Comparison of ENCODE assay signal across 18 cellular contexts in the genomic region with DNA sequence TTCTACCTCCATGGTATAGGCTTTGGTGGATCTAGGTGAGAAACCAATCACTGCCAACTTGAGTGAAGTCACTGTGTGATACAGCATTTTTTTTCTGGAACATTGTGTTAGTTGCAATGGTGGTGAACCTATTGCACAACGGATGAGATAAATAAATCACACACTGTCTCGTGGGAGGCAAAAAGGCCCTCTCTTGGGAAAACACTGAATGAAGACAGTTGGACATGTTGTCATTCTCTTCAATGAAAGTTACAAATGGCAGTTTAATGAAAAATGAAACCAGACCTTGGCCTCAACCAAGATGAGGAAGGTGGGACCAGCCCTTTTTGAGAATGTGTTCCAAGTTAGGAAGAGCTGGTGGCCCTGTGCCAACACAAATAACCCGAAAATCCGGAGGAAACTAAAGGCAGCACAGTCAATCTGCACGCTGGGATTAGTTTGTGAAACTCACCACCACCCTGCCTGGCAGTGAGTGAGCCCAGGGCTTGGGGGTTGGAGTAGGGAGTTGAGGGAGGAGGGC. TPM values are rescaled to one million over a fixed set of nuclear protein-coding genes. Genes with fewer than 3 reads are reported as not detected.
DNase-seq lines count a peak whose midpoint lies in the region; ATAC-seq, FAIRE-seq and TF ChIP-seq lines count a peak whose summit lies in the region.
"Had no signal": no experiment of that assay in that cellular context is flagged by ENCODE, and none has a peak within 500 bp of the region (broad histone marks: within the 10 kb centered on the region; RNA-seq: fewer than 3 reads in every experiment).

No MANE protein-coding gene starts in this region.

- H3K27ac ChIP-seq in GM12878 (ENCODE audit: control insufficient read depth, insufficient read depth) = no peak overlapping the region
- H3K27ac ChIP-seq: upper lobe of right lung had no signal

- SMC1A ChIA-PET in GM12878 (lab: Charles Lee; ENCODE audit: uncharacterized antibody, unreplicated experiment) = no interaction called here

- in situ Hi-C loops in GM12878 (cut with MboI) = no loop called here

- H3K9ac ChIP-seq in GM12878 (ENCODE audit: control insufficient read depth, insufficient read depth, low read length) = no peak overlapping the region

- no peak for DNase-seq in Right ventricle myocardium inferior (ENCODE audit: missing footprints)
- DNase-seq in cardiac septum (ENCODE audit: low spot score) = no peak
- DNase-seq in GM12878 (ENCODE audit: low read depth, low spot score) = no peak
- peak; percentile 48 for DNase-seq in left cardiac atrium
- DNase-seq in cerebellum (ENCODE audit: low spot score) = no peak
- DNase-seq in stimulated activated naive CD8-positive, alpha-beta T cell treated with anti-CD3 and anti-CD28 coated beads, Interleukin-15, Interleukin-2, amounts not matched to agents 100 U/mL and 50 U/mL, for 24 hours = no peak
- DNase-seq in NCI-H1694 (lab: John Stamatoyannopoulos, UW) = no peak
- DNase-seq: activated CD4-positive, CD25-positive, alpha-beta regulatory T cell; activated CD8-positive, alpha-beta memory T cell treated with anti-CD3 and anti-CD28 coated beads, Interleukin-2, amount 50 U/mL, for 4 hours; activated naive CD4-positive, alpha-beta T cell treated with anti-CD3 and anti-CD28 coated beads, Interleukin-2, amount 50 U/mL, for 16 hours; NCI-H510A treated with DMSO at 0.1 percent for 48 hours; stimulated activated CD4-positive, alpha-beta T cell treated with anti-CD3 and anti-CD28 coated beads, Interleukin-4, amount 100 ng/mL, for 24 hours; upper lobe of right lung had no signal

- no TSS peak for BruUV-seq in GM12878 (replicated peaks; lab: Mats Ljungman, UMichigan)

- no peaks in the 10 kb centered on the region for H4K20me1 ChIP-seq in GM12878 (ENCODE audit: control insufficient read depth, insufficient read depth)

- TF ChIP-seq POLR2A in GM12878 (IDR thresholded peaks at IDR 0.05; ENCODE audit: low read depth, low read length) = no peak

- peak; percentile 63 for ATAC-seq in Right ventricle myocardium inferior
- 0 out of 3 replicates have a peak, but pooled peaks have one; percentile 19 for ATAC-seq in GM12878
- ATAC-seq in left cardiac atrium = peak; percentile 34 to 78
- ATAC-seq in GM21737 (IDR thresholded peaks at IDR 0.05; ENCODE audit: unreplicated experiment) = no peak
- no peak for ATAC-seq in stimulated activated naive CD8-positive, alpha-beta T cell treated with anti-CD3 and anti-CD28 coated beads, Interleukin-15, Interleukin-2, amounts not matched to agents 100 U/mL and 50 U/mL, for 24 hours
- ATAC-seq: esophagus mucosa, upper lobe of right lung had no signal

- no peak for TF ChIP-seq CTCF in GM12878 (IDR thresholded peaks at IDR 0.05 in 2 of 3, conservative IDR thresholded peaks at IDR 0.05 in 1 of 3; ENCODE audit: control insufficient read depth in 2 of 3, extremely low read depth in 1 of 3, insufficient read depth in 1 of 3, low read depth in 3 of 3, low read length in 3 of 3)

- H3K4me3 ChIP-seq in GM12878 = no peak overlapping the region
- H3K4me3 ChIP-seq: lung, upper lobe of right lung had no signal

- WGBS in GM12878 (ENCODE audit: insufficient coverage, insufficient replicate concordance, low lambda C conversion rate, missing lambda C conversion rate) = 3% methylated on average over 5 of the region's 5 CpGs

- H3K9me3 ChIP-seq in GM12878 (replicated peaks; ENCODE audit: control insufficient read depth, insufficient read depth, low read length) = no peaks in the 10 kb centered on the region; the same call in 2 of the 3 replicates
- H3K9me3 ChIP-seq: upper lobe of right lung had no signal

- CTCF ChIA-PET in GM12878 (lab: Yijun Ruan, JAX) = no interaction called here

- H3K4me2 ChIP-seq in GM12878 (ENCODE audit: control insufficient read depth, insufficient read depth) = no peak overlapping the region

- FAIRE-seq in GM12878 (lab: Jason Lieb, UNC) = no peak
- FAIRE-seq: D721Med had no signal

- TF ChIP-seq RAD21 in GM12878 (IDR thresholded peaks at IDR 0.05; ENCODE audit: insufficient read depth, low read depth, low read length) = no peak

- RAD21 ChIA-PET in GM12878 (lab: Charles Lee; ENCODE audit: unreplicated experiment) = no interaction called here

- POLR2A ChIA-PET in GM12878 (lab: Charles Lee) = no interaction called here

- no peaks in the 10 kb centered on the region; a peak in 1 of 4 replicates for H3K27me3 ChIP-seq in GM12878 (replicated peaks in 1 of 2; ENCODE audit: control insufficient read depth in 2 of 2, insufficient read depth in 2 of 2, low read length in 1 of 2)
- H3K27me3 ChIP-seq: upper lobe of right lung had no signal

- H3K4me1 ChIP-seq in GM12878 (ENCODE audit: control insufficient read depth, insufficient read depth, low read length) = no peaks in the 10 kb centered on the region
- H3K4me1 ChIP-seq: upper lobe of right lung had no signal

- no peak overlapping the region for H2AFZ ChIP-seq in GM12878 (ENCODE audit: control insufficient read depth, low read depth, low read length)

- no peaks in the 10 kb centered on the region for H3K79me2 ChIP-seq in GM12878 (ENCODE audit: control insufficient read depth, insufficient read depth, low read length)

- no peaks in the 10 kb centered on the region for H3K36me3 ChIP-seq in GM12878 (ENCODE audit: control insufficient read depth in 2 of 2, insufficient read depth in 2 of 2, low read length in 1 of 2)
- H3K36me3 ChIP-seq: upper lobe of right lung had no signal

- no peak for TF ChIP-seq EP300 in GM12878 (IDR thresholded peaks at IDR 0.05; ENCODE audit: borderline replicate concordance in 1 of 2, control insufficient read depth in 1 of 2, low read depth in 2 of 2, low read length in 2 of 2)

- intact Hi-C loops in Right ventricle myocardium inferior (cut with DNase I) (no loop called here), cardiac septum (cut with DNase I) (no loop called here), GM12878 (cut with micrococcal nuclease; ENCODE audit: unreplicated experiment) (no loop called here), left cardiac atrium (cut with DNase I) (no loop called here)

TF ChIP-seq in GM12878, 131 proteins besides CTCF, POLR2A, EP300 and RAD21 (continues in another document):
- no peak for TF ChIP-seq ATF7 (IDR thresholded peaks at IDR 0.05; ENCODE audit: low read depth)
- TF ChIP-seq, protein P1, sequence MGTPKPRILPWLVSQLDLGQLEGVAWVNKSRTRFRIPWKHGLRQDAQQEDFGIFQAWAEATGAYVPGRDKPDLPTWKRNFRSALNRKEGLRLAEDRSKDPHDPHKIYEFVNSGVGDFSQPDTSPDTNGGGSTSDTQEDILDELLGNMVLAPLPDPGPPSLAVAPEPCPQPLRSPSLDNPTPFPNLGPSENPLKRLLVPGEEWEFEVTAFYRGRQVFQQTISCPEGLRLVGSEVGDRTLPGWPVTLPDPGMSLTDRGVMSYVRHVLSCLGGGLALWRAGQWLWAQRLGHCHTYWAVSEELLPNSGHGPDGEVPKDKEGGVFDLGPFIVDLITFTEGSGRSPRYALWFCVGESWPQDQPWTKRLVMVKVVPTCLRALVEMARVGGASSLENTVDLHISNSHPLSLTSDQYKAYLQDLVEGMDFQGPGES (IDR thresholded peaks at IDR 0.05) = no peak
- no peak for TF ChIP-seq HDGF (IDR thresholded peaks at IDR 0.05)
- TF ChIP-seq, protein P2, sequence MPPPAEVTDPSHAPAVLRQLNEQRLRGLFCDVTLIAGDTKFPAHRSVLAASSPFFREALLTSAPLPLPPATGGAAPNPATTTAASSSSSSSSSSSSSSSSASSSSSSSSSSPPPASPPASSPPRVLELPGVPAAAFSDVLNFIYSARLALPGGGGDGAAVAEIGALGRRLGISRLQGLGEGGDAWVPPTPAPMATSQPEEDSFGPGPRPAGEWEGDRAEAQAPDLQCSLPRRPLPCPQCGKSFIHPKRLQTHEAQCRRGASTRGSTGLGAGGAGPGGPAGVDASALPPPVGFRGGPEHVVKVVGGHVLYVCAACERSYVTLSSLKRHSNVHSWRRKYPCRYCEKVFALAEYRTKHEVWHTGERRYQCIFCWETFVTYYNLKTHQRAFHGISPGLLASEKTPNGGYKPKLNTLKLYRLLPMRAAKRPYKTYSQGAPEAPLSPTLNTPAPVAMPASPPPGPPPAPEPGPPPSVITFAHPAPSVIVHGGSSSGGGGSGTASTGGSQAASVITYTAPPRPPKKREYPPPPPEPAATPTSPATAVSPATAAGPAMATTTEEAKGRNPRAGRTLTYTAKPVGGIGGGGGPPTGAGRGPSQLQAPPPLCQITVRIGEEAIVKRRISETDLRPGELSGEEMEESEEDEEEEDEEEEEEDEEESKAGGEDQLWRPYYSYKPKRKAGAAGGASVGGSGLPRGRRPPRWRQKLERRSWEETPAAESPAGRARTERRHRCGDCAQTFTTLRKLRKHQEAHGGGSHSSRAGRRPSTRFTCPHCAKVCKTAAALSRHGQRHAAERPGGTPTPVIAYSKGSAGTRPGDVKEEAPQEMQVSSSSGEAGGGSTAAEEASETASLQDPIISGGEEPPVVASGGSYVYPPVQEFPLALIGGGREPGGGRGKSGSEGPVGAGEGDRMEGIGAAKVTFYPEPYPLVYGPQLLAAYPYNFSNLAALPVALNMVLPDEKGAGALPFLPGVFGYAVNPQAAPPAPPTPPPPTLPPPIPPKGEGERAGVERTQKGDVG (CRISPR knock-in tag; IDR thresholded peaks at IDR 0.05) = no peak
- no peak for TF ChIP-seq LARP7 (IDR thresholded peaks at IDR 0.05)
- TF ChIP-seq BRCA1 (IDR thresholded peaks at IDR 0.05; ENCODE audit: low read depth, low read length) = no peak
- TF ChIP-seq YBX1 (IDR thresholded peaks at IDR 0.05) = no peak
- no peak for TF ChIP-seq ZNF207 (IDR thresholded peaks at IDR 0.05; ENCODE audit: borderline replicate concordance)

RNA-seq across cellular contexts. Expression of a gene that starts 5.4 kb away (rescaled TPM):
- total RNA-seq in Right ventricle myocardium inferior (0.62 TPM), cardiac septum (0.35 TPM), GM12878 (2014; rRNA removed) (not detected in 2 replicates), GM12878 (2014; rRNA removed; fragmentation: Illumina TruSeq; extraction: Trizol) (not detected in 2 replicates), GM12878 (2021) (0.03 TPM in 1 of 2 replicates, not detected in the other), left cardiac atrium (1 to 10 TPM; 1.2 to 2.2 TPM), cerebellum (0.82 TPM)
- not detected in 2 replicates for total RNA-seq in GM12878 (2013; cell fraction: nucleolus; rRNA removed)
- not detected for polyA plus RNA-seq in GM12878 (2011; ENCODE audit: low read depth)
- polyA plus RNA-seq in GM12878 (2011; rRNA removed) (0.29 and 0.36 TPM in 2 replicates), GM12878 (2014; fragmentation: Illumina TruSeq; extraction: Trizol) (0.06 TPM in 1 of 2 replicates, not detected in the other), GM12878 (2014; fragmentation: Nextera tagmentation; extraction: Ambion mirVana) (under 1 TPM; 0.02 to 0.05 TPM), GM12878 (2014; rRNA removed) (0.03 TPM in 1 of 2 replicates, not detected in the other), GM12878 (2016; fragmentation: Nextera tagmentation; extraction: Ambion mirVana) (under 1 TPM; 0.03 to 0.18 TPM)
- polyA plus RNA-seq in GM12878 (2011; cell fraction: cytosol; rRNA removed) = 0.20 and 0.25 TPM in 2 replicates
- polyA plus RNA-seq in GM12878 (2011; cell fraction: nucleus; rRNA removed) = 0.34 and 0.82 TPM in 2 replicates
- 0.03 TPM in 1 of 2 replicates, not detected in the other for polyA plus RNA-seq in GM12878 (2012)
- polyA minus RNA-seq in GM12878 (2011; rRNA and poly(A)+ RNA removed) = 0.22 and 0.26 TPM in 2 replicates
- polyA minus RNA-seq in GM12878 (2011; cell fraction: cytosol; rRNA and poly(A)+ RNA removed) = not detected in 2 replicates
- polyA minus RNA-seq in GM12878 (2011; cell fraction: nucleus; rRNA and poly(A)+ RNA removed) = 0.19 and 0.24 TPM in 2 replicates
- total RNA-seq: T-helper 1 cell treated with Interleukin-12 subunit alpha and Interleukin-12 subunit beta and Interleukin-4 antibody, amounts not matched to agents 30 ng/mL and 1 ng/mL, for 36 hours had no signal

Comparison
In these comparisons a context has a peak if more than half of its experiments do, and no peak if none do; other contexts are left out.
1. ATAC-seq: peak in Right ventricle myocardium inferior (single experiment), GM12878 (single experiment) and left cardiac atrium (2 of 2); none in GM21737 (single experiment) and stimulated activated naive CD8-positive, alpha-beta T cell treated with anti-CD3 and anti-CD28 coated beads, Interleukin-15, Interleukin-2, amounts not matched to agents 100 U/mL and 50 U/mL, for 24 hours (single experiment).